16 cellular contexts compared by ENCODE assay signal in the genomic region with DNA sequence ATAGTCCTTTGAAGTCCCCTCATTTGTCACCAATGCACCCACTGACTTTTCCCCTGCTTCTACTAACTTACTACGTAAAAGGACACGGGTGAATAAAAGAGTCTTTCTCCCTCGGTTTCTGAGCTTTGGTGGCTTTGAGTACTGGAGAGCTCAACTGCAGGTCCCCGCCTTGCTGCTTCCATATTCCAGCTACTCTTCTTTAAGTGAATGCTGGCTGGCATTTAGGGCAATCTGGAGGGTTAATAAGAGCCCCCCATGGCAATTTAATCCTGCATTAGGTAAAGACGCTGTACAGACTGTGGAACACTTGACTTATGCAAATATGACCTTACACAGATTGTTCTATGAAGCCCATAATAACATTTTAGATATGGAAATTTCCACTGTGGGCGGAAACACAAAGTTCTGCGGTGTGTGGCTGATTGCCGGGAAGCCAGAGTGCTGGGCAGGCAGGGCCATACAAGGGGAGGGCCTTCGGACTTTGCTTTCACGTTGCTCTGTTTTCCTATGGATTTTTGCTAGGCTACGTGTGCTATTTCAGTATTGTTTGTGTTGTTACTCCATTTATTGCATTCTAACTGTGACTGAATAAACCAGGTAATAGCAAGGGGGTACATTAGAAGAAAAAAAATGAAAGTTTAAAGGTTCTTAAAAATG.
DNase-seq lines count a peak whose midpoint lies in the region; ATAC-seq and TF ChIP-seq lines count a peak whose summit lies in the region.
"Had no signal": no experiment of that assay in that cellular context is flagged by ENCODE, and none has a peak within 500 bp of the region (broad histone marks: within the 10 kb centered on the region; RNA-seq: fewer than 3 reads in every experiment).

No MANE protein-coding gene starts in this region.

- TF ChIP-seq CTCF in natural killer cell (IDR thresholded peaks at IDR 0.05), result no peak

- no peaks in the 10 kb centered on the region for H3K27me3 Mint-ChIP-seq in natural killer cell (ENCODE audit: low read depth in 2 of 2)

- ATAC-seq in GM18909 (IDR thresholded peaks at IDR 0.05; ENCODE audit: poor library complexity, unreplicated experiment), result peak; percentile 33
- peak; percentile 25 for ATAC-seq in GM21619 (IDR thresholded peaks at IDR 0.05; ENCODE audit: unreplicated experiment)
- peak; percentile 79 for ATAC-seq in HG03354 (IDR thresholded peaks at IDR 0.05; ENCODE audit: poor library complexity, severe bottlenecking, unreplicated experiment)
- no peak for ATAC-seq in HG03175 (IDR thresholded peaks at IDR 0.05; ENCODE audit: unreplicated experiment)
- ATAC-seq in natural killer cell, result no peak
- no peak for ATAC-seq in HG02759 (IDR thresholded peaks at IDR 0.05; ENCODE audit: unreplicated experiment)
- ATAC-seq: lower lobe of right lung had no signal

- no peaks in the 10 kb centered on the region for H3K4me1 Mint-ChIP-seq in natural killer cell
- H3K4me1 Mint-ChIP-seq: activated naive CD8-positive, alpha-beta T cell treated with anti-CD3 and anti-CD28 coated beads for 36 hours; nephron had no signal

- H3K4me3 Mint-ChIP-seq in natural killer cell, result no peak overlapping the region
- H3K4me3 Mint-ChIP-seq: activated naive CD8-positive, alpha-beta T cell treated with anti-CD3 and anti-CD28 coated beads for 36 hours; nephron had no signal

- no peaks in the 10 kb centered on the region for H3K36me3 Mint-ChIP-seq in natural killer cell
- H3K36me3 Mint-ChIP-seq: activated naive CD8-positive, alpha-beta T cell treated with anti-CD3 and anti-CD28 coated beads for 36 hours had no signal

- no peaks in the 10 kb centered on the region for H3K9me3 Mint-ChIP-seq in natural killer cell
- H3K9me3 Mint-ChIP-seq: activated naive CD8-positive, alpha-beta T cell treated with anti-CD3 and anti-CD28 coated beads for 36 hours; nephron had no signal

- H3K27ac Mint-ChIP-seq in natural killer cell, result no peak overlapping the region
- H3K27ac Mint-ChIP-seq: activated naive CD8-positive, alpha-beta T cell treated with anti-CD3 and anti-CD28 coated beads for 36 hours; nephron had no signal

- intact Hi-C loops in natural killer cell (cut with micrococcal nuclease), result no loop called here

- DNase-seq in germinal center (ENCODE audit: low spot score) (peak; percentile 57), natural killer cell (no peak), NCI-H1436 treated with DMSO at 0.1 percent for 48 hours (lab: John Stamatoyannopoulos, UW) (no peak)
- DNase-seq: activated CD4-positive, CD25-positive, alpha-beta regulatory T cell treated with anti-CD3 and anti-CD28 coated beads, Interleukin-2, amount 50 U/mL, for 72 hours; activated naive CD8-positive, alpha-beta T cell treated with anti-CD3 and anti-CD28 coated beads for 36 hours; effector memory CD4-positive, alpha-beta T cell; lower lobe of right lung; NCI-H1436; NCI-H510A; stimulated activated CD4-positive, alpha-beta T cell treated with anti-CD3 and anti-CD28 coated beads, Interleukin-1b, Interleukin-23, amount 100 ng/mL, for 48 hours had no signal

Comparison
In these comparisons a context has a peak if more than half of its experiments do, and no peak if none do; other contexts are left out.
1. ATAC-seq: peak in GM18909 (single experiment), GM21619 (single experiment) and HG03354 (single experiment); none in HG03175 (single experiment), natural killer cell (0 of 3) and HG02759 (single experiment).